ENCODE assay signal across 27 cellular contexts in genomic region chr2:135826561-135826960, GRCh38. TPM values are rescaled to one million over a fixed set of nuclear protein-coding genes. Genes with fewer than 3 reads are reported as not detected.
"Had no signal": no experiment of that assay in that cellular context is flagged by ENCODE, and none has a peak within 500 bp of the region (broad histone marks: within the 10 kb centered on the region; RNA-seq: fewer than 3 reads in every experiment).

No MANE protein-coding gene starts in this region.

- H3K4me1 ChIP-seq: adrenal gland, body of pancreas, breast epithelium had no signal

- H3K4me3 ChIP-seq: adrenal gland, body of pancreas, breast epithelium had no signal

- H3K27ac ChIP-seq: adrenal gland, body of pancreas, breast epithelium had no signal

- DNase-seq: activated CD4-positive, alpha-beta T cell treated with anti-CD3 and anti-CD28 coated beads, Interleukin-2, amount 10 ng/mL, durations not matched to agents 24 days and 14 days; activated CD4-positive, alpha-beta T cell treated with anti-CD3 and anti-CD28 coated beads, Interleukin-2, amount 50 U/mL, for 4 hours; activated CD8-positive, alpha-beta T cell treated with anti-CD3 and anti-CD28 coated beads for 36 hours; activated gamma-delta T cell treated with Interleukin-2 at 50 U/mL for 16 hours; activated naive CD4-positive, alpha-beta T cell treated with anti-CD3 and anti-CD28 coated beads for 36 hours; activated T-cell treated with anti-CD3 and anti-CD28 coated beads for 4 hours; activated T-cell treated with anti-CD3 and anti-CD28 coated beads, Interleukin-2, amount 50 U/mL, for 4 hours; body of pancreas; KG1; MM.1S; NCI-H1092; NCI-H1417 treated with DMSO at 0.1 percent for 48 hours; NCI-H187 treated with DMSO at 0.1 percent for 48 hours; NCI-H2081; NCI-H510A; NCI-H526; NCI-H748 treated with DMSO at 0.1 percent for 48 hours; Right ventricle myocardium superior; SW 1271; T-helper 1 cell; T-helper 2 cell; T-helper 9 cell had no signal

- H3K9me3 ChIP-seq: adrenal gland, body of pancreas had no signal

- H3K27me3 ChIP-seq: adrenal gland, body of pancreas, breast epithelium had no signal

- H3K36me3 ChIP-seq: adrenal gland, breast epithelium had no signal

- ATAC-seq: activated CD8-positive, alpha-beta T cell treated with anti-CD3 and anti-CD28 coated beads for 36 hours; activated naive CD4-positive, alpha-beta T cell treated with anti-CD3 and anti-CD28 coated beads, Interleukin-2, amount 50 U/mL, for 72 hours; activated T-cell treated with anti-CD3 and anti-CD28 coated beads, Interleukin-2, amount 50 U/mL, for 4 hours; body of pancreas had no signal

RNA-seq across cellular contexts. Expression of gene LCT, which starts 10.4 kb away (rescaled TPM):
- total RNA-seq: astrocyte, body of pancreas, breast epithelium, cardiac septum, Right ventricle myocardium superior had no signal
- polyA plus RNA-seq: adrenal gland had no signal
